ENCODE assay signal across 1 cellular context in genomic region chr10:80081801-80082750, GRCh38.
A peak's percentile ranks its signal among the peaks of the same experiment; 100 is the strongest.
TF ChIP-seq lines count a peak whose summit lies in the region.

No MANE protein-coding gene starts in this region.

TF ChIP-seq in HepG2, 621 proteins besides CTCF, POLR2A, EP300 and RAD21 (continued from another document):
- TF ChIP-seq ETS1 (CRISPR knock-in tag; IDR thresholded peaks at IDR 0.05), result no peak
- 0 out of 2 replicates have a peak, but pooled peaks have one; percentile 25 for TF ChIP-seq NR2F6 (IDR thresholded peaks at IDR 0.05)
- no peak for TF ChIP-seq NR2F6 (CRISPR knock-in tag; IDR thresholded peaks at IDR 0.05)
- peak; percentile 37 for TF ChIP-seq NCOA2 (CRISPR knock-in tag; IDR thresholded peaks at IDR 0.05)
- peak; percentile 30; the same call in 1 of the 2 replicates for TF ChIP-seq GATAD2A (CRISPR knock-in tag; IDR thresholded peaks at IDR 0.05)
- TF ChIP-seq ZBTB42 (CRISPR knock-in tag; IDR thresholded peaks at IDR 0.05), result no peak
- TF ChIP-seq ZBTB25 (CRISPR knock-in tag; IDR thresholded peaks at IDR 0.05), result no peak
- TF ChIP-seq FOSL1 (CRISPR knock-in tag; IDR thresholded peaks at IDR 0.05; ENCODE audit: borderline replicate concordance), result peak; percentile 70; the same call in 1 of the 2 replicates
- TF ChIP-seq ZSCAN9 (CRISPR knock-in tag; IDR thresholded peaks at IDR 0.05; ENCODE audit: borderline replicate concordance), result no peak
- TF ChIP-seq SOX5 (CRISPR knock-in tag; IDR thresholded peaks at IDR 0.05; ENCODE audit: borderline replicate concordance), result peak; percentile 47; the same call in 1 of the 2 replicates
- TF ChIP-seq PBX2 (CRISPR knock-in tag; IDR thresholded peaks at IDR 0.05), result no peak
- TF ChIP-seq ZNF281 (CRISPR knock-in tag; IDR thresholded peaks at IDR 0.05; ENCODE audit: borderline replicate concordance), result no peak
- 0 out of 2 replicates have a peak, but pooled peaks have one; percentile 43 for TF ChIP-seq RCOR2 (CRISPR knock-in tag; IDR thresholded peaks at IDR 0.05)
- TF ChIP-seq CREM (IDR thresholded peaks at IDR 0.05), result peak; percentile 41; the same call in 1 of the 2 replicates
- no peak for TF ChIP-seq CREM (CRISPR knock-in tag; IDR thresholded peaks at IDR 0.05)
- TF ChIP-seq ARID5B (CRISPR knock-in tag; IDR thresholded peaks at IDR 0.05), result peak; percentile 50
- TF ChIP-seq ZNF160 (CRISPR knock-in tag; IDR thresholded peaks at IDR 0.05), result no peak
- peak; percentile 18; the same call in 1 of the 2 replicates for TF ChIP-seq TBX2 (CRISPR knock-in tag; IDR thresholded peaks at IDR 0.05; ENCODE audit: borderline replicate concordance)
- TF ChIP-seq CEBPG (CRISPR knock-in tag; IDR thresholded peaks at IDR 0.05), result peak; percentile 52
- TF ChIP-seq MLLT10 (CRISPR knock-in tag; IDR thresholded peaks at IDR 0.05), result no peak
- TF ChIP-seq CEBPB (IDR thresholded peaks at IDR 0.05; ENCODE audit: borderline replicate concordance, low read depth, low read length), result peak; percentile 75; the same call in 1 of the 2 replicates
- peak; percentile 48; the same call in 1 of the 2 replicates for TF ChIP-seq ZGPAT (CRISPR knock-in tag; IDR thresholded peaks at IDR 0.05)
- peak; percentile 38; the same call in 1 of the 2 replicates for TF ChIP-seq NFYB (CRISPR knock-in tag; IDR thresholded peaks at IDR 0.05)
- 0 out of 2 replicates have a peak, but pooled peaks have one; percentile 25 for TF ChIP-seq FOXA3 (CRISPR knock-in tag; IDR thresholded peaks at IDR 0.05)
- TF ChIP-seq HNF1A (IDR thresholded peaks at IDR 0.05; ENCODE audit: low read depth), result peak; percentile 60
- TF ChIP-seq HNF1A (CRISPR knock-in tag; IDR thresholded peaks at IDR 0.05; ENCODE audit: borderline replicate concordance), result no peak
- peak; percentile 41 for TF ChIP-seq TCF7 (IDR thresholded peaks at IDR 0.05; ENCODE audit: low read depth)
- no peak for TF ChIP-seq SOX6 (IDR thresholded peaks at IDR 0.05)
- TF ChIP-seq SOX6 (CRISPR knock-in tag; IDR thresholded peaks at IDR 0.05), result peak; percentile 40; the same call in 1 of the 2 replicates
- peak; percentile 38 for TF ChIP-seq FOXP4 (CRISPR knock-in tag; IDR thresholded peaks at IDR 0.05)
- TF ChIP-seq SRF (IDR thresholded peaks at IDR 0.05; ENCODE audit: low read depth, low read length), result no peak
- no peak for TF ChIP-seq ZNF30 (CRISPR knock-in tag; IDR thresholded peaks at IDR 0.05)
- TF ChIP-seq MEIS1 (CRISPR knock-in tag; IDR thresholded peaks at IDR 0.05; ENCODE audit: borderline replicate concordance), result no peak
- no peak for TF ChIP-seq RFX5 (IDR thresholded peaks at IDR 0.05; ENCODE audit: low read depth, low read length)
- 0 out of 4 replicates have a peak, but pooled peaks of 1 of the 2 experiments have one; percentile 22 for TF ChIP-seq ATF4 (CRISPR knock-in tag; IDR thresholded peaks at IDR 0.05)
- TF ChIP-seq HMG20A (CRISPR knock-in tag; IDR thresholded peaks at IDR 0.05; ENCODE audit: borderline replicate concordance), result no peak
- TF ChIP-seq PAX8 (CRISPR knock-in tag; IDR thresholded peaks at IDR 0.05; ENCODE audit: borderline replicate concordance), result no peak
- TF ChIP-seq ZNF3 (CRISPR knock-in tag; IDR thresholded peaks at IDR 0.05), result peak; percentile 98
- TF ChIP-seq FOSL2 (CRISPR knock-in tag; IDR thresholded peaks at IDR 0.05), result peak; percentile 90
- no peak for TF ChIP-seq ZNF879 (CRISPR knock-in tag; IDR thresholded peaks at IDR 0.05)
TF ChIP-seq in HepG2: peak in this region for 24.
